8 cellular contexts compared by ENCODE assay signal in the genomic region with DNA sequence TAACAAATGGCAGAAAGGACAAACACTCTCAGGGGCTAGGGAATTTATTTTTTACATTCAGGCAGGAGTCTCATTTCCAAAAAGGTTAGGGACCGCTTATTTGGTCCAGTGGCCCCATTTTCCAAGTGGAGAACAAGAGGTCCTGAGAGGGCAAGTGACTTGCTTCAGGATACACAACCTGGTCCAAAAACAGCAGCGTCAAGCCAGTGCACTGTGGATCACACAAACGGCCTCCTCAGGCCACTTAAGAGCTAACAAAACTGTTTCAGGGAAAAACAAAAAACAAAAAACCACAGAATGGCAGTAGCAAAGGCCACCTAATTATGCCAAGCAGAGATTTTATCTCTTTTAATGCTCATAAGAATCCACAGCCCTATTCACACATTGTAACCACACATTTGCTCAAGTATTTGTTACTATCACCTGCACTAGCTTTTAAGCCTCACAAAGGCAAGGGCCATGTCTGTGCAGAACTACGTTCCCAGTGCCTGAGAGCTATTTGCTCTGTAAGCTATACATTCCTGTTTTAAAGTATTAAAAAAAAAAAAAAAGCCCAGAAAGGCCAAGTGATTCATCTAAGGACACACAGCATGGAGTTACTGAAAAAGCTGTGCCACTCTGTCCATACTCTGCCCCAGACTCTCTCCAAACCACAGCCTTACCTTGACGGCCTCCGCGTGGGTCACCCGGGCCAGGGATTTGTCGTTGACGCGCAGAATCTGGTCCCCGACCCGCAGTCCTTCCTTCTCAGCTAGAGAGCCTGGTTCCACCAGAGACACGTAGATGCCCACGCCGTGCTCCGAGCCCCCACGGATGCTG. TPM values are rescaled to one million over a fixed set of nuclear protein-coding genes. Genes with fewer than 3 reads are reported as not detected.
A peak's percentile ranks its signal among the peaks of the same experiment; 100 is the strongest.
DNase-seq lines count a peak whose midpoint lies in the region; FAIRE-seq and TF ChIP-seq lines count a peak whose summit lies in the region.

No MANE protein-coding gene starts in this region.

- peak overlapping the region; percentile 83 for H3K4me2 ChIP-seq in keratinocyte (ENCODE audit: control insufficient read depth, extremely low read depth, insufficient read depth, low read depth, low read length)

- no peaks in the 10 kb centered on the region for H3K79me2 ChIP-seq in keratinocyte (ENCODE audit: control insufficient read depth, insufficient read depth, low read length)

- DNase-seq in T-helper 1 cell = no peak
- DNase-seq in activated T-helper 1 cell treated with anti-CD3 and anti-CD28 coated beads, Interleukin-12 subunit alpha, Interleukin-12 subunit beta, Interleukin-2, Interleukin-4 antibody, amounts not matched to agents 30 ng/mL and 10 ng/mL and 1 ng/mL, durations not matched to agents 14 hours and 24 hours and 36 hours (ENCODE audit: low spot score) = no peak
- no peak for DNase-seq in keratinocyte (ENCODE audit: low read depth, low spot score)
- no peak for DNase-seq in HuH-7.5 (ENCODE audit: low spot score)
- DNase-seq in stimulated activated CD4-positive, alpha-beta T cell treated with anti-CD3 and anti-CD28 coated beads, Interleukin-4, amount 100 ng/mL, for 4 hours = no peak
- no peak for DNase-seq in GM10266 (ENCODE audit: extremely low spot score)

- no peaks in the 10 kb centered on the region for H3K9me1 ChIP-seq in keratinocyte (ENCODE audit: control insufficient read depth, extremely low read depth, insufficient read depth, low read length)

- H3K4me3 ChIP-seq in keratinocyte (ENCODE audit: control insufficient read depth in 2 of 3, extremely low read depth in 1 of 3, insufficient read depth in 2 of 3, low read depth in 1 of 3, low read length in 3 of 3) = peak overlapping the region; percentile 64 to 71 (median 69)
- H3K4me3 ChIP-seq in stomach smooth muscle (ENCODE audit: low read length in 2 of 2) = peak overlapping the region; percentile 67 to 83

- no peaks in the 10 kb centered on the region for H3K36me3 Mint-ChIP-seq in T-helper 1 cell treated with Interleukin-12 subunit alpha and Interleukin-12 subunit beta and Interleukin-4 antibody, amounts not matched to agents 30 μg/mL and 1 μg/mL, for 36 hours (ENCODE audit: low read depth)
- H3K36me3 Mint-ChIP-seq in activated T-helper 1 cell treated with anti-CD3 and anti-CD28 coated beads, Interleukin-12 subunit alpha, Interleukin-12 subunit beta, Interleukin-2, Interleukin-4 antibody, amounts not matched to agents 30 ng/mL and 10 ng/mL and 1 ng/mL, durations not matched to agents 14 hours and 24 hours and 36 hours (ENCODE audit: low read depth) = no peaks in the 10 kb centered on the region

- no peaks in the 10 kb centered on the region for H3K36me3 ChIP-seq in keratinocyte (ENCODE audit: control insufficient read depth in 2 of 2, extremely low read depth in 1 of 2, insufficient read depth in 2 of 2, low read length in 2 of 2)
- H3K36me3 ChIP-seq in stomach smooth muscle (ENCODE audit: control insufficient read depth in 2 of 2, insufficient read depth in 2 of 2, low read length in 2 of 2) = no peaks in the 10 kb centered on the region

- dilution Hi-C loops in keratinocyte (cut with MboI; ENCODE audit: extremely low pct_ligation_motif_present, low sequenced_read_pairs) = no loop called here

- H2AFZ ChIP-seq in keratinocyte (ENCODE audit: control insufficient read depth, low read length) = no peak overlapping the region

- H3K9me3 ChIP-seq in keratinocyte (ENCODE audit: control insufficient read depth, low read depth, low read length) (no peaks in the 10 kb centered on the region), stomach smooth muscle (ENCODE audit: control insufficient read depth in 2 of 2, low read length in 2 of 2) (no peaks in the 10 kb centered on the region)

- H3K4me1 ChIP-seq in keratinocyte (ENCODE audit: control insufficient read depth, extremely low read depth, insufficient read depth, low read length) (peaks cover 20% of the 10 kb centered on the region), stomach smooth muscle (ENCODE audit: control insufficient read depth, insufficient read depth, low read length) (peaks cover 39% of the 10 kb centered on the region)

- H4K20me1 ChIP-seq in keratinocyte (ENCODE audit: control insufficient read depth, extremely low read depth, insufficient read depth, low read length) = no peaks in the 10 kb centered on the region

- peak overlapping the region; percentile 25 for H3K4me3 Mint-ChIP-seq in T-helper 1 cell treated with Interleukin-12 subunit alpha and Interleukin-12 subunit beta and Interleukin-4 antibody, amounts not matched to agents 30 μg/mL and 1 μg/mL, for 36 hours
- H3K4me3 Mint-ChIP-seq in activated T-helper 1 cell treated with anti-CD3 and anti-CD28 coated beads, Interleukin-12 subunit alpha, Interleukin-12 subunit beta, Interleukin-2, Interleukin-4 antibody, amounts not matched to agents 30 ng/mL and 10 ng/mL and 1 ng/mL, durations not matched to agents 14 hours and 24 hours and 36 hours = peak overlapping the region; percentile 37

- no peak for FAIRE-seq in keratinocyte (lab: Jason Lieb, UNC)

- H3K27ac ChIP-seq in keratinocyte (ENCODE audit: control insufficient read depth, insufficient read depth, low read length) = no peak overlapping the region
- H3K27ac ChIP-seq in stomach smooth muscle (ENCODE audit: low read length) = peak overlapping the region; percentile 92

- no peak overlapping the region for H3K27ac Mint-ChIP-seq in T-helper 1 cell treated with Interleukin-12 subunit alpha and Interleukin-12 subunit beta and Interleukin-4 antibody, amounts not matched to agents 30 μg/mL and 1 μg/mL, for 36 hours
- no peak overlapping the region for H3K27ac Mint-ChIP-seq in activated T-helper 1 cell treated with anti-CD3 and anti-CD28 coated beads, Interleukin-12 subunit alpha, Interleukin-12 subunit beta, Interleukin-2, Interleukin-4 antibody, amounts not matched to agents 30 ng/mL and 10 ng/mL and 1 ng/mL, durations not matched to agents 14 hours and 24 hours and 36 hours

- intact Hi-C loops in activated T-helper 1 cell treated with anti-CD3 and anti-CD28 coated beads, Interleukin-12 subunit alpha, Interleukin-12 subunit beta, Interleukin-2, Interleukin-4 antibody, amounts not matched to agents 30 ng/mL and 10 ng/mL and 1 ng/mL, durations not matched to agents 14 hours and 24 hours and 36 hours (cut with micrococcal nuclease) = loop anchor here (10.0 kb wide), 1 partner anchor 349 kb away; a partner anchor contains a TSS

- peaks cover 76% of the 10 kb centered on the region for H3K27me3 Mint-ChIP-seq in T-helper 1 cell treated with Interleukin-12 subunit alpha and Interleukin-12 subunit beta and Interleukin-4 antibody, amounts not matched to agents 30 μg/mL and 1 μg/mL, for 36 hours (ENCODE audit: low read depth)
- H3K27me3 Mint-ChIP-seq in activated T-helper 1 cell treated with anti-CD3 and anti-CD28 coated beads, Interleukin-12 subunit alpha, Interleukin-12 subunit beta, Interleukin-2, Interleukin-4 antibody, amounts not matched to agents 30 ng/mL and 10 ng/mL and 1 ng/mL, durations not matched to agents 14 hours and 24 hours and 36 hours (ENCODE audit: insufficient read depth) = peaks cover 53% of the 10 kb centered on the region

- H3K9me3 Mint-ChIP-seq in T-helper 1 cell treated with Interleukin-12 subunit alpha and Interleukin-12 subunit beta and Interleukin-4 antibody, amounts not matched to agents 30 μg/mL and 1 μg/mL, for 36 hours = no peaks in the 10 kb centered on the region
- H3K9me3 Mint-ChIP-seq in activated T-helper 1 cell treated with anti-CD3 and anti-CD28 coated beads, Interleukin-12 subunit alpha, Interleukin-12 subunit beta, Interleukin-2, Interleukin-4 antibody, amounts not matched to agents 30 ng/mL and 10 ng/mL and 1 ng/mL, durations not matched to agents 14 hours and 24 hours and 36 hours = no peaks in the 10 kb centered on the region

- peaks cover 12% of the 10 kb centered on the region for H3K27me3 ChIP-seq in keratinocyte (ENCODE audit: control insufficient read depth, extremely low read depth, insufficient read depth, low read length)
- no peaks in the 10 kb centered on the region for H3K27me3 ChIP-seq in stomach smooth muscle (ENCODE audit: control insufficient read depth in 1 of 2, insufficient read depth in 2 of 2, low read length in 2 of 2)

- H3K4me1 Mint-ChIP-seq in T-helper 1 cell treated with Interleukin-12 subunit alpha and Interleukin-12 subunit beta and Interleukin-4 antibody, amounts not matched to agents 30 μg/mL and 1 μg/mL, for 36 hours (ENCODE audit: low read depth) = peaks cover 13% of the 10 kb centered on the region
- H3K4me1 Mint-ChIP-seq in activated T-helper 1 cell treated with anti-CD3 and anti-CD28 coated beads, Interleukin-12 subunit alpha, Interleukin-12 subunit beta, Interleukin-2, Interleukin-4 antibody, amounts not matched to agents 30 ng/mL and 10 ng/mL and 1 ng/mL, durations not matched to agents 14 hours and 24 hours and 36 hours (ENCODE audit: low read depth) = peaks cover 19% of the 10 kb centered on the region

- peak overlapping the region; percentile 75 for H3K9ac ChIP-seq in keratinocyte (ENCODE audit: control insufficient read depth, extremely low read depth, insufficient read depth, low read length)
- peak overlapping the region; percentile 47 to 60 for H3K9ac ChIP-seq in stomach smooth muscle (ENCODE audit: low read length in 2 of 2)

- TF ChIP-seq CTCF in keratinocyte (optimal IDR thresholded peaks at IDR 0.05 in 1 of 3, IDR thresholded peaks at IDR 0.05 in 1 of 3, conservative IDR thresholded peaks at IDR 0.05 in 1 of 3; ENCODE audit: extremely low read depth in 1 of 3, insufficient read depth in 2 of 3, low read length in 3 of 3) (no peak), GM10266 (IDR thresholded peaks at IDR 0.05; ENCODE audit: control insufficient read depth, insufficient read depth, low read depth, missing control alignments) (no peak)

RNA-seq across cellular contexts. Expression of a gene that starts 1.5 kb away (rescaled TPM):
- 2.2 and 2.4 TPM in 2 replicates for total RNA-seq in activated T-helper 1 cell treated with anti-CD3 and anti-CD28 coated beads, Interleukin-12 subunit alpha, Interleukin-12 subunit beta, Interleukin-2, Interleukin-4 antibody, amounts not matched to agents 30 ng/mL and 10 ng/mL and 1 ng/mL, durations not matched to agents 14 hours and 24 hours and 36 hours
- polyA plus RNA-seq in keratinocyte = 1.2 to 2.2 TPM (median 1.5 TPM) in 3 replicates
- 3.4 TPM for polyA plus RNA-seq in keratinocyte (2011; ENCODE audit: low read depth)
- 0.81 and 2.2 TPM in 2 replicates for polyA plus RNA-seq in keratinocyte (2011; cell fraction: cytosol; rRNA removed)
- 10.4 and 15.0 TPM in 2 replicates for polyA plus RNA-seq in keratinocyte (2011; cell fraction: nucleus; rRNA removed)
- polyA plus RNA-seq in keratinocyte (2012; ENCODE audit: low replicate concordance) = 2.2 and 6.7 TPM in 2 replicates
- polyA minus RNA-seq in keratinocyte = 1.5 to 2.4 TPM (median 1.9 TPM) in 3 replicates
- polyA minus RNA-seq in keratinocyte (2011; cell fraction: cytosol; rRNA and poly(A)+ RNA removed) = 2.9 TPM
- polyA minus RNA-seq in keratinocyte (2011; cell fraction: nucleus; rRNA and poly(A)+ RNA removed) = 4.9 and 5.8 TPM in 2 replicates
